Comparison of ENCODE assay signal across 9 cellular contexts in genomic region chr3:168025076-168025475, GRCh38.
A peak's percentile ranks its signal among the peaks of the same experiment; 100 is the strongest.
DNase-seq lines count a peak whose midpoint lies in the region; ATAC-seq and TF ChIP-seq lines count a peak whose summit lies in the region.
"Had no signal": no experiment of that assay in that cellular context is flagged by ENCODE, and none has a peak within 500 bp of the region (broad histone marks: within the 10 kb centered on the region; RNA-seq: fewer than 3 reads in every experiment).

No MANE protein-coding gene starts in this region.

- peak overlapping the region; percentile 56 for H3K27ac ChIP-seq in brain microvascular endothelial cell

- H3K27me3 ChIP-seq in brain microvascular endothelial cell (replicated peaks), result no peaks in the 10 kb centered on the region

- peak; percentile 12 for DNase-seq in AG10803 (ENCODE audit: low read depth)
- DNase-seq in HT1080 (ENCODE audit: low read depth), result peak; percentile 55
- no peak for DNase-seq in brain microvascular endothelial cell
- DNase-seq in myocyte (ENCODE audit: low read depth), result peak; percentile 29
- DNase-seq in posterior vena cava (ENCODE audit: low spot score), result no peak
- no peak for DNase-seq in NCI-H524 (lab: John Stamatoyannopoulos, UW)
- DNase-seq in NCI-H187 (lab: John Stamatoyannopoulos, UW), result no peak
- DNase-seq: effector memory CD4-positive, alpha-beta T cell had no signal

- intact Hi-C loops in posterior vena cava (cut with DNase I), result no loop called here

- no peak for ATAC-seq in GM19324 (IDR thresholded peaks at IDR 0.05; ENCODE audit: low FRiP score, unreplicated experiment)

- peaks cover 24% of the 10 kb centered on the region for H3K36me3 ChIP-seq in brain microvascular endothelial cell (replicated peaks)

- H3K4me3 ChIP-seq in AG10803 (ENCODE audit: low read length), result no peak overlapping the region
- H3K4me3 ChIP-seq in brain microvascular endothelial cell (ENCODE audit: low read depth, low read length), result no peak overlapping the region

- TF ChIP-seq CTCF in AG10803 (conservative IDR thresholded peaks at IDR 0.05; ENCODE audit: low read length), result no peak
- TF ChIP-seq CTCF in brain microvascular endothelial cell (IDR thresholded peaks at IDR 0.05; ENCODE audit: low read depth, low read length, missing control alignments), result no peak

- in situ Hi-C loops in brain microvascular endothelial cell (cut with HindIII; ENCODE audit: low pct_ligation_motif_present, low sequenced_read_pairs), result no loop called here

Comparison
In these comparisons a context has a peak if more than half of its experiments do, and no peak if none do; other contexts are left out.
1. DNase-seq: peak in AG10803 (single experiment), HT1080 (single experiment) and myocyte (single experiment); none in brain microvascular endothelial cell (single experiment), posterior vena cava (single experiment), NCI-H524 (0 of 2) and NCI-H187 (0 of 2).